ENCODE assay signal across 17 cellular contexts in genomic region chr2:182625814-182626213, GRCh38.
A peak's percentile ranks its signal among the peaks of the same experiment; 100 is the strongest.
DNase-seq lines count a peak whose midpoint lies in the region; ATAC-seq and TF ChIP-seq lines count a peak whose summit lies in the region.
"Had no signal": no experiment of that assay in that cellular context is flagged by ENCODE, and none has a peak within 500 bp of the region (broad histone marks: within the 10 kb centered on the region; RNA-seq: fewer than 3 reads in every experiment).

No MANE protein-coding gene starts in this region.

- no peaks in the 10 kb centered on the region for H3K36me3 ChIP-seq in IMR-90 (ENCODE audit: control insufficient read depth, insufficient read depth, low read length)
- H3K36me3 ChIP-seq in endodermal cell (ENCODE audit: control insufficient read depth, insufficient read depth, low read length), result no peaks in the 10 kb centered on the region
- H3K36me3 ChIP-seq: HAP-1, neutrophil had no signal

- H3K4me3 ChIP-seq in IMR-90 (ENCODE audit: insufficient read depth, low read depth, low read length) (no peak overlapping the region), endodermal cell (ENCODE audit: low read length) (no peak overlapping the region)
- H3K4me3 ChIP-seq: body of pancreas, HAP-1 had no signal

- H3K4me1 ChIP-seq in IMR-90 (ENCODE audit: control insufficient read depth, insufficient read depth, low read length) (peaks cover 2% of the 10 kb centered on the region; the same call in 1 of the 2 replicates), endodermal cell (ENCODE audit: control insufficient read depth, insufficient read depth, low read length) (peaks cover 11% of the 10 kb centered on the region)
- H3K4me1 ChIP-seq: body of pancreas had no signal

- no peak overlapping the region for H2BK5ac ChIP-seq in IMR-90 (ENCODE audit: low read depth, low read length, poor library complexity, severe bottlenecking)

- H3K18ac ChIP-seq in IMR-90 (ENCODE audit: low read depth, low read length), result no peak overlapping the region

- H2AFZ ChIP-seq in IMR-90 (replicated peaks; ENCODE audit: low read length, poor library complexity), result no peak overlapping the region

- no peak overlapping the region for H2AK5ac ChIP-seq in IMR-90 (ENCODE audit: low read depth, low read length)

- H3K9me1 ChIP-seq in IMR-90 (ENCODE audit: insufficient read depth, low read length), result no peaks in the 10 kb centered on the region

- H3K36me3 Mint-ChIP-seq in endodermal cell (ENCODE audit: low read depth), result no peaks in the 10 kb centered on the region
- no peaks in the 10 kb centered on the region for H3K36me3 Mint-ChIP-seq in CD14-positive monocyte
- no peaks in the 10 kb centered on the region for H3K36me3 Mint-ChIP-seq in endothelial cell (ENCODE audit: low read depth, unreplicated experiment)
- H3K36me3 Mint-ChIP-seq: CD4-positive, alpha-beta memory T cell; memory B cell; stimulated activated naive B cell treated with anti-CD40 and anti-IgM and Interleukin-4, amounts not matched to agents 10 μg/mL and 1 μg/mL and 100 μg/mL, for 72 hours; T-cell had no signal

- 40% methylated on average over 1 of the region's 1 CpG; no CpG with 5 or more reads in 1 of the 2 experiments for WGBS in IMR-90 (ENCODE audit: extremely low coverage in 2 of 2, insufficient read length in 1 of 2), 2 experiments
- 33% methylated on average over 1 of the region's 1 CpG; no CpG with 5 or more reads in 1 of the 2 experiments for WGBS in endodermal cell (ENCODE audit: insufficient coverage in 1 of 2, insufficient read length in 1 of 2), 2 experiments

- no TSS peak for BruUV-seq in IMR-90 (replicated peaks; lab: Mats Ljungman, UMichigan)

- peak overlapping the region; percentile 16; the same call in 1 of the 2 replicates for H4K91ac ChIP-seq in IMR-90 (ENCODE audit: insufficient read depth, low read depth, low read length)

- no peaks in the 10 kb centered on the region for H3K9me3 Mint-ChIP-seq in endodermal cell
- peaks cover 0 to 5% (median 0%) of the 10 kb centered on the region in 7 donors for H3K9me3 Mint-ChIP-seq in CD14-positive monocyte
- H3K9me3 Mint-ChIP-seq in endothelial cell (ENCODE audit: unreplicated experiment), result no peaks in the 10 kb centered on the region
- H3K9me3 Mint-ChIP-seq: CD4-positive, alpha-beta memory T cell; memory B cell; stimulated activated naive B cell treated with anti-CD40 and anti-IgM and Interleukin-4, amounts not matched to agents 10 μg/mL and 1 μg/mL and 100 μg/mL, for 72 hours; T-cell had no signal

- DNase-seq in COLO668 (lab: John Stamatoyannopoulos, UW; ENCODE audit: unreplicated experiment) (peak; percentile 78), IMR-90 (no peak), NCI-H2171 treated with DMSO at 0.1 percent for 48 hours (lab: John Stamatoyannopoulos, UW) (peak; percentile 90), endodermal cell (peak; percentile 72), CD14-positive monocyte (ENCODE audit: low spot score) (no peak), endothelial cell (ENCODE audit: low spot score) (no peak)
- no peak for DNase-seq in stimulated activated naive CD8-positive, alpha-beta T cell treated with anti-CD3 and anti-CD28 coated beads, Interleukin-15, Interleukin-2, amounts not matched to agents 100 U/mL and 50 U/mL, for 24 hours
- DNase-seq: activated naive CD4-positive, alpha-beta T cell treated with Interleukin-2 at 50 U/mL for 16 hours; body of pancreas; CD4-positive, alpha-beta memory T cell; NCI-H524 treated with DMSO at 0.1 percent for 48 hours; stimulated activated naive B cell treated with anti-CD40 and anti-IgM and Interleukin-4, amounts not matched to agents 10 μg/mL and 1 μg/mL and 100 μg/mL, for 72 hours; T-cell had no signal

- no peak overlapping the region for H3K14ac ChIP-seq in IMR-90 (replicated peaks; ENCODE audit: low read depth, low read length)

- intact Hi-C loops in IMR-90 (cut with micrococcal nuclease), result no loop called here
- intact Hi-C loops in CD14-positive monocyte (cut with micrococcal nuclease), result no loop called here

- H3K4ac ChIP-seq in IMR-90 (ENCODE audit: low read depth, low read length), result no peak overlapping the region

- H2BK15ac ChIP-seq in IMR-90 (ENCODE audit: low read depth, low read length), result no peak overlapping the region

- H3K23ac ChIP-seq in IMR-90 (ENCODE audit: low read depth, low read length), result no peak overlapping the region

- H3K27ac Mint-ChIP-seq in endodermal cell (peak overlapping the region; percentile 12), CD14-positive monocyte (no peak overlapping the region), endothelial cell (ENCODE audit: unreplicated experiment) (no peak overlapping the region)
- H3K27ac Mint-ChIP-seq: CD4-positive, alpha-beta memory T cell; memory B cell; stimulated activated naive B cell treated with anti-CD40 and anti-IgM and Interleukin-4, amounts not matched to agents 10 μg/mL and 1 μg/mL and 100 μg/mL, for 72 hours; T-cell had no signal

- ATAC-seq in IMR-90 (ENCODE audit: low read depth) (no peak), HG03108 (IDR thresholded peaks at IDR 0.05; ENCODE audit: unreplicated experiment) (no peak)
- no peak for ATAC-seq in stimulated activated naive CD8-positive, alpha-beta T cell treated with anti-CD3 and anti-CD28 coated beads, Interleukin-15, Interleukin-2, amounts not matched to agents 100 U/mL and 50 U/mL, for 24 hours
- ATAC-seq: body of pancreas; stimulated activated naive B cell treated with anti-CD40 and anti-IgM and Interleukin-4, amounts not matched to agents 10 μg/mL and 1 μg/mL and 100 μg/mL, for 72 hours; T-cell had no signal

- TF ChIP-seq POLR2A in IMR-90 (IDR thresholded peaks at IDR 0.05; ENCODE audit: low read depth, low read length), result no peak

- CTCF ChIA-PET in IMR-90 (lab: Yijun Ruan, JAX), result interaction anchor here (0.9 kb wide), 1 partner anchor 11 kb away, joined by 3 read pairs; no protein-coding TSS in a partner anchor

- H3K4me3 Mint-ChIP-seq in endodermal cell (no peak overlapping the region), CD14-positive monocyte (no peak overlapping the region), endothelial cell (ENCODE audit: unreplicated experiment) (no peak overlapping the region)
- H3K4me3 Mint-ChIP-seq: CD4-positive, alpha-beta memory T cell; memory B cell; stimulated activated naive B cell treated with anti-CD40 and anti-IgM and Interleukin-4, amounts not matched to agents 10 μg/mL and 1 μg/mL and 100 μg/mL, for 72 hours; T-cell had no signal

- no peak overlapping the region for H3K9ac ChIP-seq in IMR-90 (ENCODE audit: low read depth, low read length)
- no peak overlapping the region for H3K9ac ChIP-seq in endodermal cell (ENCODE audit: extremely low read depth, low read length, poor library complexity, severe bottlenecking)

- H4K8ac ChIP-seq in IMR-90 (ENCODE audit: low read depth in 2 of 2, low read length in 2 of 2), result no peak overlapping the region

- no peaks in the 10 kb centered on the region for H3K9me3 ChIP-seq in IMR-90 (ENCODE audit: control insufficient read depth, insufficient read depth, low read length)
- H3K9me3 ChIP-seq in endodermal cell (ENCODE audit: control insufficient read depth, low read length), result no peaks in the 10 kb centered on the region
- H3K9me3 ChIP-seq: body of pancreas, HAP-1, neutrophil had no signal

- H3K27ac ChIP-seq in IMR-90 (ENCODE audit: insufficient read depth, low read length), result no peak overlapping the region
- no peak overlapping the region for H3K27ac ChIP-seq in endodermal cell (ENCODE audit: low read depth, low read length)
- H3K27ac ChIP-seq: body of pancreas, neutrophil had no signal

- TF ChIP-seq CTCF in IMR-90 (conservative IDR thresholded peaks at IDR 0.05; ENCODE audit: low read depth, low read length) (no peak), endodermal cell (conservative IDR thresholded peaks at IDR 0.05) (no peak), CD14-positive monocyte (IDR thresholded peaks at IDR 0.05) (no peak), endothelial cell (IDR thresholded peaks at IDR 0.05; ENCODE audit: unreplicated experiment) (no peak)

- H3K4me2 ChIP-seq in IMR-90 (ENCODE audit: low read depth, low read length), result no peak overlapping the region

- in situ Hi-C loops in IMR-90 (cut with MboI; ENCODE audit: low sequenced_read_pairs), result no loop called here

- H3K27me3 ChIP-seq in IMR-90 (ENCODE audit: control insufficient read depth, insufficient read depth, low read length) (no peaks in the 10 kb centered on the region), endodermal cell (ENCODE audit: control insufficient read depth, insufficient read depth, low read length, poor library complexity, severe bottlenecking) (peaks cover 11% of the 10 kb centered on the region)
- H3K27me3 ChIP-seq: body of pancreas, neutrophil had no signal

- no peak for TF ChIP-seq RAD21 in IMR-90 (IDR thresholded peaks at IDR 0.05; ENCODE audit: low read length)

- H3K27me3 Mint-ChIP-seq in endodermal cell (ENCODE audit: insufficient read depth) (peaks cover 10% of the 10 kb centered on the region), CD14-positive monocyte (ENCODE audit: low read depth in 3 of 3) (peaks cover 0 to 2% (median 1%) of the 10 kb centered on the region in 3 donors), endothelial cell (ENCODE audit: unreplicated experiment) (no peaks in the 10 kb centered on the region)

- no peaks in the 10 kb centered on the region for H4K20me1 ChIP-seq in IMR-90 (ENCODE audit: insufficient read depth, low read length)

- no peak overlapping the region for H2BK20ac ChIP-seq in IMR-90 (ENCODE audit: low read depth, low read length)

- H2AK9ac ChIP-seq in IMR-90 (replicated peaks; ENCODE audit: low read depth, low read length, poor library complexity), result no peak overlapping the region

- H3K79me1 ChIP-seq in IMR-90 (ENCODE audit: low read depth in 1 of 2, low read length in 2 of 2), result no peaks in the 10 kb centered on the region

- no peak overlapping the region for H4K5ac ChIP-seq in IMR-90 (ENCODE audit: low read depth, low read length)

- H3K4me1 Mint-ChIP-seq in endodermal cell, result peaks cover 17% of the 10 kb centered on the region
- no peaks in the 10 kb centered on the region for H3K4me1 Mint-ChIP-seq in CD14-positive monocyte
- H3K4me1 Mint-ChIP-seq in endothelial cell (ENCODE audit: unreplicated experiment), result peaks cover 2% of the 10 kb centered on the region
- H3K4me1 Mint-ChIP-seq: CD4-positive, alpha-beta memory T cell; memory B cell; stimulated activated naive B cell treated with anti-CD40 and anti-IgM and Interleukin-4, amounts not matched to agents 10 μg/mL and 1 μg/mL and 100 μg/mL, for 72 hours; T-cell had no signal

- dilution Hi-C loops in IMR-90 (cut with HindIII; ENCODE audit: low sequenced_read_pairs, unreplicated experiment), result no loop called here

- no peak overlapping the region for H3K56ac ChIP-seq in IMR-90 (ENCODE audit: extremely low read depth, insufficient read depth, low read length)

- H2BK120ac ChIP-seq in IMR-90 (ENCODE audit: low read depth, low read length), result no peak overlapping the region

- POLR2A ChIA-PET in IMR-90 (lab: Charles Lee; ENCODE audit: unreplicated experiment), result no interaction called here

TF ChIP-seq in IMR-90, 13 proteins besides CTCF, POLR2A, EP300 and RAD21 (continues in another document):
- no peak for TF ChIP-seq MXI1 (IDR thresholded peaks at IDR 0.05; ENCODE audit: borderline replicate concordance, low read depth, low read length)

Comparison
In these comparisons a context has a peak if more than half of its experiments do, and no peak if none do; other contexts are left out.
1. DNase-seq: peak in COLO668 (single experiment), NCI-H2171 treated with DMSO at 0.1 percent for 48 hours (single experiment) and endodermal cell (single experiment); none in IMR-90 (single experiment), CD14-positive monocyte (single experiment), endothelial cell (single experiment) and stimulated activated naive CD8-positive, alpha-beta T cell treated with anti-CD3 and anti-CD28 coated beads, Interleukin-15, Interleukin-2, amounts not matched to agents 100 U/mL and 50 U/mL, for 24 hours (single experiment).